In the genomic region with DNA sequence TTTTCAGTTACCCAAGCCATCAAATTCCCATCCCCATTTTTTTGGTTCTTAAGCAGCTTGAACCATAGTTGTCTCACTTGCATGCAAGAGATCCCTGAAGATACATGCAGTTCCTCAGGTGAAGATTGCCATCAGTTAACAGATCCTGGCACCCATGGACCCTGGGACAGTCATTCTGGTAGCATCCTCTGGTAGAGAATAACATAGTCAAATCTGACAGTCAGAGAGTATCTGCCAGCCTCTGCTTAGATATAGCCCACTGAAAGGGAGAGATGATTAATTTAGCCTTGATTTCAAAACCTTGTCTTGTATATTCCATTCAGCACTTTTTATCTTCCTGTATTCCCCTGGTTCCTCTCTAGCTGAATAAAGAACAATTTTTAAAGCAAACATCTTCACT, we compare ENCODE assay signal across 28 cellular contexts.
DNase-seq lines count a peak whose midpoint lies in the region; ATAC-seq and TF ChIP-seq lines count a peak whose summit lies in the region.
"Had no signal": no experiment of that assay in that cellular context is flagged by ENCODE, and none has a peak within 500 bp of the region (broad histone marks: within the 10 kb centered on the region; RNA-seq: fewer than 3 reads in every experiment).

No MANE protein-coding gene starts in this region.

- no peaks in the 10 kb centered on the region for H3K27me3 ChIP-seq in ACC112 (ENCODE audit: insufficient read depth, low read length)
- H3K27me3 ChIP-seq in RWPE2 (ENCODE audit: insufficient read depth, poor library complexity, severe bottlenecking), result no peaks in the 10 kb centered on the region
- H3K27me3 ChIP-seq in osteoblast (ENCODE audit: insufficient read depth, low read length), result no peaks in the 10 kb centered on the region
- H3K27me3 ChIP-seq: pancreas, Peyer's patch had no signal

- H3K4me3 ChIP-seq in ACC112 (ENCODE audit: low read depth, low read length) (no peak overlapping the region), RWPE2 (ENCODE audit: severe bottlenecking) (no peak overlapping the region), osteoblast (ENCODE audit: insufficient read depth, low read length) (no peak overlapping the region)
- H3K4me3 ChIP-seq: pancreas, Peyer's patch, skin epidermis, thoracic aorta had no signal

- H3K9me3 Mint-ChIP-seq in effector memory CD8-positive, alpha-beta T cell, result no peaks in the 10 kb centered on the region
- H3K9me3 Mint-ChIP-seq in activated naive CD4-positive, alpha-beta T cell treated with anti-CD3 and anti-CD28 coated beads for 36 hours, result no peaks in the 10 kb centered on the region
- H3K9me3 Mint-ChIP-seq: activated CD4-positive, alpha-beta T cell treated with anti-CD3 and anti-CD28 coated beads, Interleukin-2, amount 10 ng/mL, durations not matched to agents 7 days and 5 days; activated T-cell treated with anti-CD3 and anti-CD28 coated beads, Interleukin-2, amount 50 U/mL, for 24 hours; CD8-positive, alpha-beta T cell; T-cell had no signal

- H3K9me3 ChIP-seq in RWPE2 (ENCODE audit: severe bottlenecking), result no peaks in the 10 kb centered on the region
- H3K9me3 ChIP-seq in osteoblast (ENCODE audit: low read depth, low read length), result no peaks in the 10 kb centered on the region
- H3K9me3 ChIP-seq: pancreas, Peyer's patch, thoracic aorta had no signal

- H3K27me3 Mint-ChIP-seq in effector memory CD8-positive, alpha-beta T cell, result peaks cover 10 to 19% of the 10 kb centered on the region in 2 donors
- H3K27me3 Mint-ChIP-seq in activated naive CD4-positive, alpha-beta T cell treated with anti-CD3 and anti-CD28 coated beads for 36 hours (ENCODE audit: low read depth), result no peaks in the 10 kb centered on the region
- H3K27me3 Mint-ChIP-seq: activated CD4-positive, alpha-beta T cell treated with anti-CD3 and anti-CD28 coated beads, Interleukin-2, amount 10 ng/mL, durations not matched to agents 7 days and 5 days had no signal

- H3K79me2 ChIP-seq in ACC112 (ENCODE audit: control insufficient read depth, insufficient read depth, low read length, unreplicated experiment), result no peaks in the 10 kb centered on the region
- peaks cover 4% of the 10 kb centered on the region for H3K79me2 ChIP-seq in osteoblast (ENCODE audit: insufficient read depth, low read length)

- no peaks in the 10 kb centered on the region for H3K36me3 ChIP-seq in ACC112 (ENCODE audit: insufficient read depth, low read length)
- no peaks in the 10 kb centered on the region for H3K36me3 ChIP-seq in RWPE2 (ENCODE audit: low read depth)
- H3K36me3 ChIP-seq in osteoblast (ENCODE audit: insufficient read depth, low read length), result no peaks in the 10 kb centered on the region
- H3K36me3 ChIP-seq: pancreas, Peyer's patch, thoracic aorta had no signal

- H3K36me3 Mint-ChIP-seq in effector memory CD8-positive, alpha-beta T cell (ENCODE audit: insufficient read depth), result no peaks in the 10 kb centered on the region
- H3K36me3 Mint-ChIP-seq in activated naive CD4-positive, alpha-beta T cell treated with anti-CD3 and anti-CD28 coated beads for 36 hours (ENCODE audit: low read depth), result no peaks in the 10 kb centered on the region
- H3K36me3 Mint-ChIP-seq: activated naive CD8-positive, alpha-beta T cell treated with anti-CD3 and anti-CD28 coated beads, Interleukin-2, amount 10 ng/mL, durations not matched to agents 7 days and 5 days; CD8-positive, alpha-beta T cell; T-cell had no signal

- H3K4me2 ChIP-seq in osteoblast (ENCODE audit: insufficient read depth, low read length), result peak overlapping the region; percentile 56

- H2AFZ ChIP-seq in ACC112 (ENCODE audit: low read length, unreplicated experiment) (peak overlapping the region; percentile 58), osteoblast (ENCODE audit: low read length) (no peak overlapping the region)

- no peak overlapping the region for H3K4me3 Mint-ChIP-seq in effector memory CD8-positive, alpha-beta T cell
- no peak overlapping the region for H3K4me3 Mint-ChIP-seq in activated naive CD4-positive, alpha-beta T cell treated with anti-CD3 and anti-CD28 coated beads for 36 hours
- H3K4me3 Mint-ChIP-seq: activated CD4-positive, alpha-beta T cell treated with anti-CD3 and anti-CD28 coated beads, Interleukin-2, amount 10 ng/mL, durations not matched to agents 7 days and 5 days; activated naive CD8-positive, alpha-beta T cell treated with anti-CD3 and anti-CD28 coated beads, Interleukin-2, amount 10 ng/mL, durations not matched to agents 7 days and 5 days; activated T-cell treated with anti-CD3 and anti-CD28 coated beads, Interleukin-2, amount 50 U/mL, for 24 hours; B cell; CD8-positive, alpha-beta T cell; T-cell had no signal

- H3K4me1 ChIP-seq in ACC112 (ENCODE audit: control insufficient read depth, insufficient read depth, low read length, unreplicated experiment) (peaks cover 39% of the 10 kb centered on the region), RWPE2 (ENCODE audit: insufficient read depth, poor library complexity, severe bottlenecking) (peaks cover 25% of the 10 kb centered on the region), osteoblast (ENCODE audit: insufficient read depth, low read length) (peaks cover 37% of the 10 kb centered on the region)
- H3K4me1 ChIP-seq: pancreas, Peyer's patch had no signal

- CTCF ChIA-PET in activated naive CD4-positive, alpha-beta T cell treated with anti-CD3 and anti-CD28 coated beads for 36 hours (lab: Charles Lee), result interaction anchor here (0.6 kb wide), 1 partner anchor 92 kb away, joined by 6 read pairs; no protein-coding TSS in a partner anchor

- no peaks in the 10 kb centered on the region for H3K4me1 Mint-ChIP-seq in effector memory CD8-positive, alpha-beta T cell (ENCODE audit: low read depth in 2 of 2)
- no peaks in the 10 kb centered on the region for H3K4me1 Mint-ChIP-seq in activated naive CD4-positive, alpha-beta T cell treated with anti-CD3 and anti-CD28 coated beads for 36 hours (ENCODE audit: low read depth)
- H3K4me1 Mint-ChIP-seq: activated CD4-positive, alpha-beta T cell treated with anti-CD3 and anti-CD28 coated beads, Interleukin-2, amount 10 ng/mL, durations not matched to agents 7 days and 5 days; activated naive CD8-positive, alpha-beta T cell treated with anti-CD3 and anti-CD28 coated beads, Interleukin-2, amount 10 ng/mL, durations not matched to agents 7 days and 5 days; B cell; T-cell had no signal

- H4K20me1 ChIP-seq in osteoblast (ENCODE audit: insufficient read depth, low read length), result no peaks in the 10 kb centered on the region

- H3K27ac Mint-ChIP-seq in effector memory CD8-positive, alpha-beta T cell, result no peak overlapping the region
- H3K27ac Mint-ChIP-seq in activated naive CD4-positive, alpha-beta T cell treated with anti-CD3 and anti-CD28 coated beads for 36 hours, result no peak overlapping the region
- H3K27ac Mint-ChIP-seq: activated CD4-positive, alpha-beta T cell treated with anti-CD3 and anti-CD28 coated beads, Interleukin-2, amount 10 ng/mL, durations not matched to agents 7 days and 5 days; activated naive CD8-positive, alpha-beta T cell treated with anti-CD3 and anti-CD28 coated beads, Interleukin-2, amount 10 ng/mL, durations not matched to agents 7 days and 5 days; activated T-cell treated with anti-CD3 and anti-CD28 coated beads, Interleukin-2, amount 50 U/mL, for 24 hours; B cell; CD8-positive, alpha-beta T cell; T-cell had no signal

- intact Hi-C loops in activated naive CD4-positive, alpha-beta T cell treated with anti-CD3 and anti-CD28 coated beads for 36 hours (cut with micrococcal nuclease), result no loop called here

- DNase-seq in RWPE2 (ENCODE audit: low spot score), result no peak
- no peak for DNase-seq in caudate nucleus (lab: John Stamatoyannopoulos, UW)
- no peak for DNase-seq in osteoblast (ENCODE audit: insufficient read length, low spot score, missing footprints)
- DNase-seq in effector memory CD8-positive, alpha-beta T cell, result no peak
- DNase-seq in AG20443 (ENCODE audit: low spot score), result no peak
- no peak for DNase-seq in activated naive CD4-positive, alpha-beta T cell treated with anti-CD3 and anti-CD28 coated beads for 36 hours
- DNase-seq: activated CD4-positive, alpha-beta T cell treated with anti-CD3 and anti-CD28 coated beads, Interleukin-2, amount 10 ng/mL, durations not matched to agents 7 days and 5 days; activated effector memory CD4-positive, alpha-beta T cell treated with anti-CD3 and anti-CD28 coated beads, Interleukin-2, amount 50 U/mL, for 16 hours; activated naive CD8-positive, alpha-beta T cell treated with anti-CD3 and anti-CD28 coated beads, Interleukin-2, amount 10 ng/mL, durations not matched to agents 7 days and 5 days; activated T-cell treated with anti-CD3 and anti-CD28 coated beads, Interleukin-2, amount 50 U/mL, for 24 hours; CD8-positive, alpha-beta T cell; cerebellar nuclear complex; hypothalamus; Karpas-422; mesendoderm; NCI-H1436; NCI-H345; NCI-H69; pancreas; Peyer's patch; stimulated activated naive CD4-positive, alpha-beta T cell treated with Interleukin-2 at 50 U/mL for 16 hours; T-cell had no signal

- ATAC-seq in RWPE2 (ENCODE audit: low read depth) (no peak), HG02798 (IDR thresholded peaks at IDR 0.05; ENCODE audit: poor library complexity, unreplicated experiment) (no peak)
- ATAC-seq in effector memory CD8-positive, alpha-beta T cell (replicated peaks), result no peak
- ATAC-seq: CD8-positive, alpha-beta T cell; left lobe of liver; T-cell had no signal

- TF ChIP-seq CTCF in RWPE2 (IDR thresholded peaks at IDR 0.05; ENCODE audit: poor library complexity, severe bottlenecking), result no peak
- no peak for TF ChIP-seq CTCF in osteoblast (IDR thresholded peaks at IDR 0.05; ENCODE audit: extremely low read depth, low read depth, low read length)

- H3K27ac ChIP-seq in ACC112 (ENCODE audit: low read depth, low read length), result peak overlapping the region; percentile 95
- H3K27ac ChIP-seq in RWPE2 (ENCODE audit: poor library complexity, severe bottlenecking), result peak overlapping the region; percentile 71
- peak overlapping the region; percentile 76 for H3K27ac ChIP-seq in caudate nucleus (ENCODE audit: low read depth, low read length)
- peak overlapping the region; percentile 88 for H3K27ac ChIP-seq in osteoblast (ENCODE audit: low read depth, low read length)
- H3K27ac ChIP-seq: pancreas, Peyer's patch, thoracic aorta had no signal
